In genomic region chr1:11052839-11053757, GRCh38 we compare ENCODE assay signal across 1 cellular context.
TF ChIP-seq lines count a peak whose summit lies in the region.

No MANE protein-coding gene starts in this region.

TF ChIP-seq in WTC11, 78 proteins besides CTCF, POLR2A, EP300 and RAD21 (continued from another document and continues in another):
- TF ChIP-seq, protein P1, sequence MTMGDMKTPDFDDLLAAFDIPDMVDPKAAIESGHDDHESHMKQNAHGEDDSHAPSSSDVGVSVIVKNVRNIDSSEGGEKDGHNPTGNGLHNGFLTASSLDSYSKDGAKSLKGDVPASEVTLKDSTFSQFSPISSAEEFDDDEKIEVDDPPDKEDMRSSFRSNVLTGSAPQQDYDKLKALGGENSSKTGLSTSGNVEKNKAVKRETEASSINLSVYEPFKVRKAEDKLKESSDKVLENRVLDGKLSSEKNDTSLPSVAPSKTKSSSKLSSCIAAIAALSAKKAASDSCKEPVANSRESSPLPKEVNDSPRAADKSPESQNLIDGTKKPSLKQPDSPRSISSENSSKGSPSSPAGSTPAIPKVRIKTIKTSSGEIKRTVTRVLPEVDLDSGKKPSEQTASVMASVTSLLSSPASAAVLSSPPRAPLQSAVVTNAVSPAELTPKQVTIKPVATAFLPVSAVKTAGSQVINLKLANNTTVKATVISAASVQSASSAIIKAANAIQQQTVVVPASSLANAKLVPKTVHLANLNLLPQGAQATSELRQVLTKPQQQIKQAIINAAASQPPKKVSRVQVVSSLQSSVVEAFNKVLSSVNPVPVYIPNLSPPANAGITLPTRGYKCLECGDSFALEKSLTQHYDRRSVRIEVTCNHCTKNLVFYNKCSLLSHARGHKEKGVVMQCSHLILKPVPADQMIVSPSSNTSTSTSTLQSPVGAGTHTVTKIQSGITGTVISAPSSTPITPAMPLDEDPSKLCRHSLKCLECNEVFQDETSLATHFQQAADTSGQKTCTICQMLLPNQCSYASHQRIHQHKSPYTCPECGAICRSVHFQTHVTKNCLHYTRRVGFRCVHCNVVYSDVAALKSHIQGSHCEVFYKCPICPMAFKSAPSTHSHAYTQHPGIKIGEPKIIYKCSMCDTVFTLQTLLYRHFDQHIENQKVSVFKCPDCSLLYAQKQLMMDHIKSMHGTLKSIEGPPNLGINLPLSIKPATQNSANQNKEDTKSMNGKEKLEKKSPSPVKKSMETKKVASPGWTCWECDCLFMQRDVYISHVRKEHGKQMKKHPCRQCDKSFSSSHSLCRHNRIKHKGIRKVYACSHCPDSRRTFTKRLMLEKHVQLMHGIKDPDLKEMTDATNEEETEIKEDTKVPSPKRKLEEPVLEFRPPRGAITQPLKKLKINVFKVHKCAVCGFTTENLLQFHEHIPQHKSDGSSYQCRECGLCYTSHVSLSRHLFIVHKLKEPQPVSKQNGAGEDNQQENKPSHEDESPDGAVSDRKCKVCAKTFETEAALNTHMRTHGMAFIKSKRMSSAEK (CRISPR knock-in tag; IDR thresholded peaks at IDR 0.05; ENCODE audit: borderline replicate concordance), result 0 out of 2 replicates have a peak, but pooled peaks have one; percentile 25
- TF ChIP-seq NFE2L1 (CRISPR knock-in tag; IDR thresholded peaks at IDR 0.05) (no peak; the same call in 1 of the 2 replicates), OVOL2 (CRISPR knock-in tag; IDR thresholded peaks at IDR 0.05; ENCODE audit: borderline replicate concordance) (no peak), ZBTB43 (CRISPR knock-in tag; IDR thresholded peaks at IDR 0.05) (no peak), CREB1 (CRISPR knock-in tag; IDR thresholded peaks at IDR 0.05) (no peak), ERG (CRISPR knock-in tag; IDR thresholded peaks at IDR 0.05) (no peak), CREM (CRISPR knock-in tag; IDR thresholded peaks at IDR 0.05) (no peak), E2F5 (CRISPR knock-in tag; IDR thresholded peaks at IDR 0.05) (no peak), TCF7 (CRISPR knock-in tag; IDR thresholded peaks at IDR 0.05; ENCODE audit: low read depth) (no peak), MYBL2 (CRISPR knock-in tag; IDR thresholded peaks at IDR 0.05) (peak; percentile 51; the same call in 1 of the 2 replicates), ZNF232 (CRISPR knock-in tag; IDR thresholded peaks at IDR 0.05) (no peak), RELA (CRISPR knock-in tag; IDR thresholded peaks at IDR 0.05; ENCODE audit: borderline replicate concordance) (0 out of 2 replicates have a peak, but pooled peaks have one; percentile 62), IRF1 (CRISPR knock-in tag; IDR thresholded peaks at IDR 0.05) (peak; percentile 72), MXD4 (CRISPR knock-in tag; IDR thresholded peaks at IDR 0.05; ENCODE audit: borderline replicate concordance) (no peak), SP1 (CRISPR knock-in tag; conservative IDR thresholded peaks at IDR 0.05) (no peak), ATF2 (CRISPR knock-in tag; IDR thresholded peaks at IDR 0.05; ENCODE audit: borderline replicate concordance, low read depth) (no peak), SOX15 (CRISPR knock-in tag; IDR thresholded peaks at IDR 0.05) (no peak), JAZF1 (CRISPR knock-in tag; IDR thresholded peaks at IDR 0.05) (no peak), FOXJ3 (CRISPR knock-in tag; IDR thresholded peaks at IDR 0.05; ENCODE audit: borderline replicate concordance) (no peak), ZNF317 (CRISPR knock-in tag; IDR thresholded peaks at IDR 0.05; ENCODE audit: borderline replicate concordance, low read depth) (no peak), NR2C2 (CRISPR knock-in tag; IDR thresholded peaks at IDR 0.05) (no peak), RORB (CRISPR knock-in tag; IDR thresholded peaks at IDR 0.05) (no peak), PRRX2 (CRISPR knock-in tag; IDR thresholded peaks at IDR 0.05) (no peak), SMAD3 (CRISPR knock-in tag; IDR thresholded peaks at IDR 0.05; ENCODE audit: borderline replicate concordance) (no peak), ZNF423 (CRISPR knock-in tag; IDR thresholded peaks at IDR 0.05) (no peak), ZNF396 (CRISPR knock-in tag; IDR thresholded peaks at IDR 0.05; ENCODE audit: borderline replicate concordance) (no peak), ARID4B (CRISPR knock-in tag; IDR thresholded peaks at IDR 0.05; ENCODE audit: borderline replicate concordance) (0 out of 2 replicates have a peak, but pooled peaks have one; percentile 22), TP53 (CRISPR knock-in tag; IDR thresholded peaks at IDR 0.05) (no peak), NR3C1 (CRISPR knock-in tag; conservative IDR thresholded peaks at IDR 0.05; ENCODE audit: low read depth) (no peak), ETV6 (CRISPR knock-in tag; IDR thresholded peaks at IDR 0.05) (peak; percentile 86; the same call in 1 of the 2 replicates), MLX (CRISPR knock-in tag; IDR thresholded peaks at IDR 0.05) (0 out of 2 replicates have a peak, but pooled peaks have one; percentile 14), ATF1 (CRISPR knock-in tag; IDR thresholded peaks at IDR 0.05) (peak; percentile 66; the same call in 1 of the 2 replicates), ESRRA (CRISPR knock-in tag; IDR thresholded peaks at IDR 0.05; ENCODE audit: borderline replicate concordance) (no peak)
- TF ChIP-seq, protein P2, sequence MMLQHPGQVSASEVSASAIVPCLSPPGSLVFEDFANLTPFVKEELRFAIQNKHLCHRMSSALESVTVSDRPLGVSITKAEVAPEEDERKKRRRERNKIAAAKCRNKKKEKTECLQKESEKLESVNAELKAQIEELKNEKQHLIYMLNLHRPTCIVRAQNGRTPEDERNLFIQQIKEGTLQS (CRISPR knock-in tag; conservative IDR thresholded peaks at IDR 0.05), result no peak
- TF ChIP-seq, protein P3, sequence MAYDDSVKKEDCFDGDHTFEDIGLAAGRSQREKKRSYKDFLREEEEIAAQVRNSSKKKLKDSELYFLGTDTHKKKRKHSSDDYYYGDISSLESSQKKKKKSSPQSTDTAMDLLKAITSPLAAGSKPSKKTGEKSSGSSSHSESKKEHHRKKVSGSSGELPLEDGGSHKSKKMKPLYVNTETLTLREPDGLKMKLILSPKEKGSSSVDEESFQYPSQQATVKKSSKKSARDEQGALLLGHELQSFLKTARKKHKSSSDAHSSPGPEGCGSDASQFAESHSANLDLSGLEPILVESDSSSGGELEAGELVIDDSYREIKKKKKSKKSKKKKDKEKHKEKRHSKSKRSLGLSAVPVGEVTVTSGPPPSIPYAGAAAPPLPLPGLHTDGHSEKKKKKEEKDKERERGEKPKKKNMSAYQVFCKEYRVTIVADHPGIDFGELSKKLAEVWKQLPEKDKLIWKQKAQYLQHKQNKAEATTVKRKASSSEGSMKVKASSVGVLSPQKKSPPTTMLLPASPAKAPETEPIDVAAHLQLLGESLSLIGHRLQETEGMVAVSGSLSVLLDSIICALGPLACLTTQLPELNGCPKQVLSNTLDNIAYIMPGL (CRISPR knock-in tag; IDR thresholded peaks at IDR 0.05), result peak; percentile 29; the same call in 1 of the 2 replicates
- TF ChIP-seq, protein P4, sequence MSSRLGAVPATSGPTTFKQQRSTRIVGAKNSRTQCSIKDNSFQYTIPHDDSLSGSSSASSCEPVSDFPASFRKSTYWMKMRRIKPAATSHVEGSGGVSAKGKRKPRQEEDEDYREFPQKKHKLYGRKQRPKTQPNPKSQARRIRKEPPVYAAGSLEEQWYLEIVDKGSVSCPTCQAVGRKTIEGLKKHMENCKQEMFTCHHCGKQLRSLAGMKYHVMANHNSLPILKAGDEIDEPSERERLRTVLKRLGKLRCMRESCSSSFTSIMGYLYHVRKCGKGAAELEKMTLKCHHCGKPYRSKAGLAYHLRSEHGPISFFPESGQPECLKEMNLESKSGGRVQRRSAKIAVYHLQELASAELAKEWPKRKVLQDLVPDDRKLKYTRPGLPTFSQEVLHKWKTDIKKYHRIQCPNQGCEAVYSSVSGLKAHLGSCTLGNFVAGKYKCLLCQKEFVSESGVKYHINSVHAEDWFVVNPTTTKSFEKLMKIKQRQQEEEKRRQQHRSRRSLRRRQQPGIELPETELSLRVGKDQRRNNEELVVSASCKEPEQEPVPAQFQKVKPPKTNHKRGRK (CRISPR knock-in tag; IDR thresholded peaks at IDR 0.05; ENCODE audit: borderline replicate concordance), result no peak
- TF ChIP-seq, protein P5, sequence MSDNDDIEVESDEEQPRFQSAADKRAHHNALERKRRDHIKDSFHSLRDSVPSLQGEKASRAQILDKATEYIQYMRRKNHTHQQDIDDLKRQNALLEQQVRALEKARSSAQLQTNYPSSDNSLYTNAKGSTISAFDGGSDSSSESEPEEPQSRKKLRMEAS (CRISPR knock-in tag; IDR thresholded peaks at IDR 0.05), result peak; percentile 84
- TF ChIP-seq, protein P6, sequence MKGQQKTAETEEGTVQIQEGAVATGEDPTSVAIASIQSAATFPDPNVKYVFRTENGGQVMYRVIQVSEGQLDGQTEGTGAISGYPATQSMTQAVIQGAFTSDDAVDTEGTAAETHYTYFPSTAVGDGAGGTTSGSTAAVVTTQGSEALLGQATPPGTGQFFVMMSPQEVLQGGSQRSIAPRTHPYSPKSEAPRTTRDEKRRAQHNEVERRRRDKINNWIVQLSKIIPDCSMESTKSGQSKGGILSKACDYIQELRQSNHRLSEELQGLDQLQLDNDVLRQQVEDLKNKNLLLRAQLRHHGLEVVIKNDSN (CRISPR knock-in tag; IDR thresholded peaks at IDR 0.05), result no peak; the same call in 1 of the 2 replicates
